ENCODE assay signal across 8 cellular contexts in genomic region chr11:206516-207212, GRCh38. TPM values are rescaled to one million over a fixed set of nuclear protein-coding genes. Genes with fewer than 3 reads are reported as not detected.
A peak's percentile ranks its signal among the peaks of the same experiment; 100 is the strongest.
DNase-seq lines count a peak whose midpoint lies in the region; ATAC-seq and TF ChIP-seq lines count a peak whose summit lies in the region.

No MANE protein-coding gene starts in this region.

- H3K4me1 ChIP-seq in ACC112 (ENCODE audit: control insufficient read depth, insufficient read depth, low read length, unreplicated experiment) (peaks cover 33% of the 10 kb centered on the region), thoracic aorta (ENCODE audit: control insufficient read depth in 1 of 2, low read depth in 2 of 2) (peaks cover 30 to 59% of the 10 kb centered on the region in 2 donors)

- ATAC-seq in GM19023 (IDR thresholded peaks at IDR 0.05; ENCODE audit: unreplicated experiment) (peak; percentile 2), left colon (peak; percentile 52), thoracic aorta (ENCODE audit: insufficient number of reproducible peaks, low FRiP score, low read depth) (no peak)

- peak overlapping the region; percentile 91 for H3K4me3 ChIP-seq in ACC112 (ENCODE audit: low read depth, low read length)
- H3K4me3 ChIP-seq in brain microvascular endothelial cell (ENCODE audit: low read depth, low read length) = peak overlapping the region; percentile 92
- peak overlapping the region; percentile 98 for H3K4me3 ChIP-seq in thoracic aorta

- in situ Hi-C loops in brain microvascular endothelial cell (cut with HindIII; ENCODE audit: low pct_ligation_motif_present, low sequenced_read_pairs) = no loop called here

- DNase-seq in NAMALWA (ENCODE audit: low spot score) = peak; percentile 43
- no peak for DNase-seq in brain microvascular endothelial cell
- peak; percentile 63 to 66 for DNase-seq in left colon
- no peak for DNase-seq in thoracic aorta (ENCODE audit: low spot score)
- DNase-seq in NCI-H748 treated with DMSO at 0.1 percent for 48 hours (lab: John Stamatoyannopoulos, UW) = no peak
- DNase-seq in DMS114 treated with DMSO at 0.1 percent for 48 hours (lab: John Stamatoyannopoulos, UW; ENCODE audit: unreplicated experiment) = no peak

- peaks cover 59% of the 10 kb centered on the region for H3K79me2 ChIP-seq in ACC112 (ENCODE audit: control insufficient read depth, insufficient read depth, low read length, unreplicated experiment)

- H3K36me3 ChIP-seq in ACC112 (ENCODE audit: insufficient read depth, low read length) (peaks cover 20% of the 10 kb centered on the region; the same call in 1 of the 2 replicates), brain microvascular endothelial cell (replicated peaks) (peaks cover 43% of the 10 kb centered on the region), thoracic aorta (peaks cover 28% of the 10 kb centered on the region)

- no peaks in the 10 kb centered on the region for H3K27me3 ChIP-seq in ACC112 (ENCODE audit: insufficient read depth, low read length)
- no peaks in the 10 kb centered on the region for H3K27me3 ChIP-seq in brain microvascular endothelial cell (replicated peaks)
- H3K27me3 ChIP-seq in thoracic aorta (replicated peaks; ENCODE audit: insufficient read depth) = no peaks in the 10 kb centered on the region

- no peaks in the 10 kb centered on the region for H3K9me3 ChIP-seq in thoracic aorta

- H2AFZ ChIP-seq in ACC112 (ENCODE audit: low read length, unreplicated experiment) = no peak overlapping the region

- intact Hi-C loops in left colon (cut with DNase I, micrococcal nuclease) = no loop called here

- H3K27ac ChIP-seq in ACC112 (ENCODE audit: low read depth, low read length) (peak overlapping the region; percentile 98), brain microvascular endothelial cell (peak overlapping the region; percentile 97), thoracic aorta (peak overlapping the region; percentile 91 to 96)

- TF ChIP-seq CTCF in brain microvascular endothelial cell (IDR thresholded peaks at IDR 0.05; ENCODE audit: low read depth, low read length, missing control alignments) (no peak), thoracic aorta (IDR thresholded peaks at IDR 0.05) (no peak)

RNA-seq across cellular contexts. Expression of gene BET1L, which starts 0.5 kb away (rescaled TPM):
- total RNA-seq in left colon (10 to 100 TPM; 55.8 to 69.0 TPM), thoracic aorta (10 to 100 TPM; 38.7 to 42.7 TPM)

RNA-seq across cellular contexts. Expression of gene RIC8A, which starts 0.8 kb away (rescaled TPM):
- total RNA-seq in left colon = 10 to 100 TPM; 77.8 to 86.9 TPM
- 100 to 1,000 TPM in 1 of 2 donors, 10 to 100 TPM in 1; 79.4 to 102 TPM for total RNA-seq in thoracic aorta

RNA-seq across cellular contexts. Expression of gene SCGB1C1, which starts 13.8 kb away (rescaled TPM):
- not detected for total RNA-seq in left colon
- total RNA-seq in thoracic aorta = not detected

RNA-seq across cellular contexts. Expression of gene SIRT3, which starts 29.5 kb away (rescaled TPM):
- total RNA-seq in left colon = 10 to 100 TPM; 18.8 to 22.3 TPM
- total RNA-seq in thoracic aorta = 10 to 100 TPM; 16.1 to 22.0 TPM

RNA-seq across cellular contexts. Expression of gene PSMD13, which starts 30.1 kb away (rescaled TPM):
- total RNA-seq in left colon (100 to 1,000 TPM in 1 of 2 donors, 10 to 100 TPM in 1; 99.5 to 111 TPM), thoracic aorta (10 to 100 TPM; 79.6 to 90.8 TPM)

Comparison
In these comparisons a context has a peak if more than half of its experiments do, and no peak if none do; other contexts are left out.
1. DNase-seq: peak in NAMALWA (single experiment) and left colon (2 of 2); none in brain microvascular endothelial cell (single experiment), thoracic aorta (single experiment), NCI-H748 treated with DMSO at 0.1 percent for 48 hours (single experiment) and DMS114 treated with DMSO at 0.1 percent for 48 hours (single experiment).
2. Peak in every context shown above with its lines, with median percentiles within 50 percentile points of each other: H3K27ac ChIP-seq and H3K4me3 ChIP-seq.